2 cellular contexts compared by ENCODE assay signal in genomic region chr18:63515799-63516198, GRCh38.
TF ChIP-seq lines count a peak whose summit lies in the region.

No MANE protein-coding gene starts in this region.

TF ChIP-seq in IMR-90, 13 proteins besides CTCF, POLR2A, EP300 and RAD21:
- peak; percentile 88 for TF ChIP-seq MAFK (IDR thresholded peaks at IDR 0.05; ENCODE audit: low read depth, low read length)
- TF ChIP-seq CHD1 (IDR thresholded peaks at IDR 0.05; ENCODE audit: low read depth, low read length): no peak

TF ChIP-seq in H1, 55 proteins besides CTCF, POLR2A, EP300 and RAD21:
- TF ChIP-seq SIRT6 (IDR thresholded peaks at IDR 0.05; ENCODE audit: low read length): no peak
- TF ChIP-seq MAFK (IDR thresholded peaks at IDR 0.05; ENCODE audit: low read depth, low read length): peak; percentile 49; the same call in 1 of the 2 replicates
- TF ChIP-seq SAP30 (IDR thresholded peaks at IDR 0.05; ENCODE audit: insufficient read depth, insufficient replicate concordance, low read length): no peak
- TF ChIP-seq FOSL1 (IDR thresholded peaks at IDR 0.05; ENCODE audit: insufficient read depth, low read depth, low read length): no peak
